ENCODE assay signal across 1 cellular context in the genomic region with DNA sequence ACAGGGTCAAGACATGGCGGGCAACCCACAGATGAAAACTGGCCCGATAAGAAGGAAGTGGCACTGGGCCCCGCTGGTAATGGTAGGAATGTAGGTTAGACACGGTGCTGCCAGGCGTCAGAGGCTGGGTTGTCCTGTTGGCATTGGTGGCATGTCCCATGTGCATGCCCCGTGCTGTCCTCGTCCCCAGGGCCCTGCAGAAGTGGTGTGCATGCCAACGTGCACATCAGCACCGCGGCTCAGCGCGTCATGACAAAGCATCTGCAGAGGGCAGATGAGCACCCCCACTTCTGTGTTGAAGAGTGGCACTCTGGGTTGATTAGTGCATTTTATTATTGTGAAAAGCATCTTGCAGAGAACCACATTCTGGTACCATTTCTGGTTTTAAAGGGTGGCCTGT.
TF ChIP-seq lines count a peak whose summit lies in the region.

No MANE protein-coding gene starts in this region.

TF ChIP-seq in HepG2, 621 proteins besides CTCF, POLR2A, EP300 and RAD21:
- TF ChIP-seq, protein P1, sequence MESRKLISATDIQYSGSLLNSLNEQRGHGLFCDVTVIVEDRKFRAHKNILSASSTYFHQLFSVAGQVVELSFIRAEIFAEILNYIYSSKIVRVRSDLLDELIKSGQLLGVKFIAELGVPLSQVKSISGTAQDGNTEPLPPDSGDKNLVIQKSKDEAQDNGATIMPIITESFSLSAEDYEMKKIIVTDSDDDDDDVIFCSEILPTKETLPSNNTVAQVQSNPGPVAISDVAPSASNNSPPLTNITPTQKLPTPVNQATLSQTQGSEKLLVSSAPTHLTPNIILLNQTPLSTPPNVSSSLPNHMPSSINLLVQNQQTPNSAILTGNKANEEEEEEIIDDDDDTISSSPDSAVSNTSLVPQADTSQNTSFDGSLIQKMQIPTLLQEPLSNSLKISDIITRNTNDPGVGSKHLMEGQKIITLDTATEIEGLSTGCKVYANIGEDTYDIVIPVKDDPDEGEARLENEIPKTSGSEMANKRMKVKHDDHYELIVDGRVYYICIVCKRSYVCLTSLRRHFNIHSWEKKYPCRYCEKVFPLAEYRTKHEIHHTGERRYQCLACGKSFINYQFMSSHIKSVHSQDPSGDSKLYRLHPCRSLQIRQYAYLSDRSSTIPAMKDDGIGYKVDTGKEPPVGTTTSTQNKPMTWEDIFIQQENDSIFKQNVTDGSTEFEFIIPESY (CRISPR knock-in tag; IDR thresholded peaks at IDR 0.05), result no peak
- TF ChIP-seq SIX1 (CRISPR knock-in tag; IDR thresholded peaks at IDR 0.05; ENCODE audit: borderline replicate concordance) (no peak), ZNF703 (CRISPR knock-in tag; IDR thresholded peaks at IDR 0.05; ENCODE audit: borderline replicate concordance) (no peak), GPN1 (CRISPR knock-in tag; IDR thresholded peaks at IDR 0.05; ENCODE audit: borderline replicate concordance) (no peak), FOXA1 (IDR thresholded peaks at IDR 0.05) (no peak), FOXA1 (CRISPR knock-in tag; IDR thresholded peaks at IDR 0.05) (no peak), MBNL3 (CRISPR knock-in tag; conservative IDR thresholded peaks at IDR 0.05) (no peak), KMT2A (CRISPR knock-in tag; IDR thresholded peaks at IDR 0.05) (no peak)
- TF ChIP-seq, protein P2, sequence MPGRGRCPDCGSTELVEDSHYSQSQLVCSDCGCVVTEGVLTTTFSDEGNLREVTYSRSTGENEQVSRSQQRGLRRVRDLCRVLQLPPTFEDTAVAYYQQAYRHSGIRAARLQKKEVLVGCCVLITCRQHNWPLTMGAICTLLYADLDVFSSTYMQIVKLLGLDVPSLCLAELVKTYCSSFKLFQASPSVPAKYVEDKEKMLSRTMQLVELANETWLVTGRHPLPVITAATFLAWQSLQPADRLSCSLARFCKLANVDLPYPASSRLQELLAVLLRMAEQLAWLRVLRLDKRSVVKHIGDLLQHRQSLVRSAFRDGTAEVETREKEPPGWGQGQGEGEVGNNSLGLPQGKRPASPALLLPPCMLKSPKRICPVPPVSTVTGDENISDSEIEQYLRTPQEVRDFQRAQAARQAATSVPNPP (CRISPR knock-in tag; IDR thresholded peaks at IDR 0.05), result no peak
- TF ChIP-seq, protein P3, sequence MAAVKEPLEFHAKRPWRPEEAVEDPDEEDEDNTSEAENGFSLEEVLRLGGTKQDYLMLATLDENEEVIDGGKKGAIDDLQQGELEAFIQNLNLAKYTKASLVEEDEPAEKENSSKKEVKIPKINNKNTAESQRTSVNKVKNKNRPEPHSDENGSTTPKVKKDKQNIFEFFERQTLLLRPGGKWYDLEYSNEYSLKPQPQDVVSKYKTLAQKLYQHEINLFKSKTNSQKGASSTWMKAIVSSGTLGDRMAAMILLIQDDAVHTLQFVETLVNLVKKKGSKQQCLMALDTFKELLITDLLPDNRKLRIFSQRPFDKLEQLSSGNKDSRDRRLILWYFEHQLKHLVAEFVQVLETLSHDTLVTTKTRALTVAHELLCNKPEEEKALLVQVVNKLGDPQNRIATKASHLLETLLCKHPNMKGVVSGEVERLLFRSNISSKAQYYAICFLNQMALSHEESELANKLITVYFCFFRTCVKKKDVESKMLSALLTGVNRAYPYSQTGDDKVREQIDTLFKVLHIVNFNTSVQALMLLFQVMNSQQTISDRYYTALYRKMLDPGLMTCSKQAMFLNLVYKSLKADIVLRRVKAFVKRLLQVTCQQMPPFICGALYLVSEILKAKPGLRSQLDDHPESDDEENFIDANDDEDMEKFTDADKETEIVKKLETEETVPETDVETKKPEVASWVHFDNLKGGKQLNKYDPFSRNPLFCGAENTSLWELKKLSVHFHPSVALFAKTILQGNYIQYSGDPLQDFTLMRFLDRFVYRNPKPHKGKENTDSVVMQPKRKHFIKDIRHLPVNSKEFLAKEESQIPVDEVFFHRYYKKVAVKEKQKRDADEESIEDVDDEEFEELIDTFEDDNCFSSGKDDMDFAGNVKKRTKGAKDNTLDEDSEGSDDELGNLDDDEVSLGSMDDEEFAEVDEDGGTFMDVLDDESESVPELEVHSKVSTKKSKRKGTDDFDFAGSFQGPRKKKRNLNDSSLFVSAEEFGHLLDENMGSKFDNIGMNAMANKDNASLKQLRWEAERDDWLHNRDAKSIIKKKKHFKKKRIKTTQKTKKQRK (IDR thresholded peaks at IDR 0.05; ENCODE audit: low read length), result no peak
